8 cellular contexts compared by ENCODE assay signal in the genomic region with DNA sequence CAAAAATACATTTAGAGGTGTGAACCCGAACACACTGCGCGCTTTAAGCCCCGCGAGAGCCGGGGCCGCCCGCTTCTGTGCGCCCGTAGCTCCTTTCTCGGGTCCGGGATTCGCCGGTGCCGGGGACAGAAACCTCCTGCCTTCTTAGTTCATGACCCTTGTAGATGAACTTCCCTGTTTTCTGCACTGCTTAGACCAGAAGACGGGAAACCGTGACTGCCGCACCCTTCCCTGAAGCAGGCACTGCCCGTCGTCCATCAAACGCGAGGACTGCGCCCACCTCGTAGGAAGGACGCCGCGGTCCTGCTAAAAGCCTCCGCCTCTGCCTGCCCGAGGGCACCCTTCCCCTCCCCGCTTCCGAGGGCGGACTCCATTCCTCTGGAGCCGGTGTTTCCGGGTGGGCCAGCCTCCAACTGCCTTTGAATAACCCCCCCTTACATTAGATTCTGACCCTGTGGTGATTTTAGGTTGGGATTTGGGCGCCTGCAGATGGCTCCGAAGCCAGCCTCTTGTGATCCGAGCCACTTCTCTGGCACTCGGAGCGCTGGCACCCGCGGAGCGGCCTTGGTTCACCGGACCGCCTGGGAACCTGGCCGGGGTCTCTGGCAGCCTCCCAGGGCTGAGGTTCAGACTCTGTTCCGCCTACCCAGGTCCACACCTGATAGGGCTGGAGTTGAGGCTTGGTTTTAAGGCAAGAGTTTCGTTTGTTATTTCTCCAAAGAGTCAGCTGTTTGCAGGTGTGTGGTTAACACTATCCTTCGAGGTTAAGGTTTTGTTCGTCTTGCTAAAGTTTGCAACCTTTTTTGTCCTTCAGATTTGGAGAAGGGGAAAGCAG. TPM values are rescaled to one million over a fixed set of nuclear protein-coding genes. Genes with fewer than 3 reads are reported as not detected.
A peak's percentile ranks its signal among the peaks of the same experiment; 100 is the strongest.
DNase-seq lines count a peak whose midpoint lies in the region; ATAC-seq and TF ChIP-seq lines count a peak whose summit lies in the region.

No MANE protein-coding gene starts in this region.

- H3K27ac ChIP-seq in WERI-Rb-1 (no peak overlapping the region), epithelial cell of prostate (peak overlapping the region; percentile 81), transverse colon (peak overlapping the region; percentile 90 to 99 (median 96))

- ATAC-seq in HG03432 (IDR thresholded peaks at IDR 0.05; ENCODE audit: unreplicated experiment) (peak; percentile 5), HG02885 (IDR thresholded peaks at IDR 0.05; ENCODE audit: poor library complexity, unreplicated experiment) (no peak), HG02610 (IDR thresholded peaks at IDR 0.05; ENCODE audit: unreplicated experiment) (no peak)

- 41% methylated on average over 42 of the region's 49 CpGs; no CpG with 5 or more reads in 1 of the 2 donors for WGBS in transverse colon (ENCODE audit: low coverage in 1 of 2), 2 donors

- TF ChIP-seq POLR2A in transverse colon (IDR thresholded peaks at IDR 0.05), result peak; percentile 46

- peak overlapping the region; percentile 77 for H3K4me3 ChIP-seq in GM06990 (replicated peaks; ENCODE audit: low read depth, low read length)
- H3K4me3 ChIP-seq in WERI-Rb-1 (ENCODE audit: low read depth, low read length), result peak overlapping the region; percentile 47
- peak overlapping the region; percentile 31 to 99 (median 88) for H3K4me3 ChIP-seq in transverse colon

- in situ Hi-C loops in transverse colon (cut with MboI; ENCODE audit: low pct_ligation_motif_present in 1 of 4, low pct_unique_long_range_greater_than_20kb in 1 of 4, low sequenced_read_pairs in 3 of 4), result loop anchor here in 1 of 4 donors (10.0 kb wide), 1 partner anchor 1020 kb away; no protein-coding TSS in a partner anchor

- peaks cover 24 to 67% (median 40%) of the 10 kb centered on the region in 4 donors for H3K4me1 ChIP-seq in transverse colon

- DNase-seq in GM06990 (ENCODE audit: extremely low read depth, insufficient read length) (peak; percentile 77), WERI-Rb-1 (no peak), epithelial cell of prostate (ENCODE audit: low read depth, low spot score) (no peak), mucosa of gallbladder (ENCODE audit: low spot score) (peak; percentile 45), transverse colon (peak; percentile 57)

- H3K27me3 ChIP-seq in GM06990 (replicated peaks; ENCODE audit: control insufficient read depth, insufficient read depth, low read length) (no peaks in the 10 kb centered on the region), WERI-Rb-1 (ENCODE audit: insufficient read depth, low read depth, severe bottlenecking) (no peaks in the 10 kb centered on the region), transverse colon (no peaks in the 10 kb centered on the region)

- H3K9me3 ChIP-seq in WERI-Rb-1 (ENCODE audit: severe bottlenecking) (no peaks in the 10 kb centered on the region), transverse colon (no peaks in the 10 kb centered on the region)

- H3K36me3 ChIP-seq in GM06990 (ENCODE audit: control insufficient read depth, insufficient read depth, low read length) (no peaks in the 10 kb centered on the region; the same call in 1 of the 2 replicates), WERI-Rb-1 (peaks cover 20% of the 10 kb centered on the region), transverse colon (no peaks in the 10 kb centered on the region)

- intact Hi-C loops in transverse colon (cut with DNase I; ENCODE audit: low total_unique reads), result loop anchor here (10.0 kb wide), 1 partner anchor 60 kb away; a partner anchor contains a TSS

- no peak for TF ChIP-seq EP300 in transverse colon (IDR thresholded peaks at IDR 0.05; ENCODE audit: low read depth)

- no peak for TF ChIP-seq CTCF in GM06990 (IDR thresholded peaks at IDR 0.05; ENCODE audit: insufficient read depth, low read length, poor library complexity, severe bottlenecking)
- no peak for TF ChIP-seq CTCF in WERI-Rb-1 (IDR thresholded peaks at IDR 0.05; ENCODE audit: low read depth, low read length)
- TF ChIP-seq CTCF in transverse colon (IDR thresholded peaks at IDR 0.05), result no peak

RNA-seq across cellular contexts. Expression of a gene that starts 1.2 kb away (rescaled TPM):
- total RNA-seq in mucosa of gallbladder (295 TPM), transverse colon (100 to 1,000 TPM; 157 to 552 (median 288) TPM)

RNA-seq across cellular contexts. Expression of a gene that starts 46.0 kb away (rescaled TPM):
- total RNA-seq in mucosa of gallbladder, result 84.5 TPM
- 10 to 100 TPM; 14.2 to 32.4 (median 24.9) TPM for total RNA-seq in transverse colon

RNA-seq across cellular contexts. Expression of a gene that starts 56.9 kb away (rescaled TPM):
- 70.5 TPM for total RNA-seq in mucosa of gallbladder
- 10 to 100 TPM; 18.3 to 56.7 (median 38.1) TPM for total RNA-seq in transverse colon

Comparison
In these comparisons a context has a peak if more than half of its experiments do, and no peak if none do; other contexts are left out.
1. DNase-seq: peak in GM06990 (single experiment), mucosa of gallbladder (single experiment) and transverse colon (single experiment); none in WERI-Rb-1 (single experiment) and epithelial cell of prostate (single experiment).
2. Peak in every context shown above with its lines, with median percentiles within 50 percentile points of each other: H3K4me3 ChIP-seq.